In the genomic region with DNA sequence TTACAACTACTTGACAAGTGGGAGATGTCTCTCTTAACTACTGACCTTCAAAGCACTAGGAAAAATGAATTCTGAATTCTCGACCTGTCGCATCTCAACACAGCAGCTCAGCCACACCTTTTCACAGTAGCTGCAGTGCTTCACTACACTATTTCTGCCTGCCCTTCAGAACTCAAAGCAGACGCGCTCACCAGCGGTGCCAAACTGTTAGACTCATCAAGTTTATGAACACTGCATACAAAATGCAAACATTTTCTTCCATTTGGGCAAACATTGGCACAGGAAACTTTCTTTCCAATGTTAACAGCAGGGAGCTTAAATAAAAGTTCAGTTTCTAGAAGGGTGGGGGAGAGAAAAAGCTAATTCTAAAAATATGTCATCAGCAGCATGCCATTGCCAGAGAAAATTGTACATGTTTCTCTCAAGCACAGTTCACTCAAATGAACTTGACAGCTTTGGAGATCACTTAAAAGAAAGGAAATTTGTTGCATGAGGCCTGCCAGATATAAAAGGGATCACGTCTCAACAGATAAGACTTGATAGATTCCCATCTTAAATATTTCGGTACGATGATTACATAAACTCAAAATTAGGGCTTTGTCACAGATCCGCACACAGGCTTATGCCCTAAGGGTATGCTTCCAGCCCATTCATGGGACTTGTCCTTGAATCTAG, we compare ENCODE assay signal across 1 cellular context.
TF ChIP-seq lines count a peak whose summit lies in the region.

No MANE protein-coding gene starts in this region.

TF ChIP-seq in HEK293, 187 proteins besides CTCF, POLR2A, EP300 and RAD21 (continued from another document and continues in another):
- TF ChIP-seq, protein P1, sequence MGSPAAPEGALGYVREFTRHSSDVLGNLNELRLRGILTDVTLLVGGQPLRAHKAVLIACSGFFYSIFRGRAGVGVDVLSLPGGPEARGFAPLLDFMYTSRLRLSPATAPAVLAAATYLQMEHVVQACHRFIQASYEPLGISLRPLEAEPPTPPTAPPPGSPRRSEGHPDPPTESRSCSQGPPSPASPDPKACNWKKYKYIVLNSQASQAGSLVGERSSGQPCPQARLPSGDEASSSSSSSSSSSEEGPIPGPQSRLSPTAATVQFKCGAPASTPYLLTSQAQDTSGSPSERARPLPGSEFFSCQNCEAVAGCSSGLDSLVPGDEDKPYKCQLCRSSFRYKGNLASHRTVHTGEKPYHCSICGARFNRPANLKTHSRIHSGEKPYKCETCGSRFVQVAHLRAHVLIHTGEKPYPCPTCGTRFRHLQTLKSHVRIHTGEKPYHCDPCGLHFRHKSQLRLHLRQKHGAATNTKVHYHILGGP (tag by site-specific recombination; IDR thresholded peaks at IDR 0.05): no peak
- TF ChIP-seq, protein P2, sequence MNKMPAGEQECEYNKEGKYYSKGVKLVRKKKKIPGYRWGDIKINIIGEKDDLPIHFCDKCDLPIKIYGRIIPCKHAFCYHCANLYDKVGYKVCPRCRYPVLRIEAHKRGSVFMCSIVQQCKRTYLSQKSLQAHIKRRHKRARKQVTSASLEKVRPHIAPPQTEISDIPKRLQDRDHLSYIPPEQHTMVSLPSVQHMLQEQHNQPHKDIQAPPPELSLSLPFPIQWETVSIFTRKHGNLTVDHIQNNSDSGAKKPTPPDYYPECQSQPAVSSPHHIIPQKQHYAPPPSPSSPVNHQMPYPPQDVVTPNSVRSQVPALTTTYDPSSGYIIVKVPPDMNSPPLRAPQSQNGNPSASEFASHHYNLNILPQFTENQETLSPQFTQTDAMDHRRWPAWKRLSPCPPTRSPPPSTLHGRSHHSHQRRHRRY (tag by site-specific recombination; IDR thresholded peaks at IDR 0.05): no peak
- TF ChIP-seq, protein P3, sequence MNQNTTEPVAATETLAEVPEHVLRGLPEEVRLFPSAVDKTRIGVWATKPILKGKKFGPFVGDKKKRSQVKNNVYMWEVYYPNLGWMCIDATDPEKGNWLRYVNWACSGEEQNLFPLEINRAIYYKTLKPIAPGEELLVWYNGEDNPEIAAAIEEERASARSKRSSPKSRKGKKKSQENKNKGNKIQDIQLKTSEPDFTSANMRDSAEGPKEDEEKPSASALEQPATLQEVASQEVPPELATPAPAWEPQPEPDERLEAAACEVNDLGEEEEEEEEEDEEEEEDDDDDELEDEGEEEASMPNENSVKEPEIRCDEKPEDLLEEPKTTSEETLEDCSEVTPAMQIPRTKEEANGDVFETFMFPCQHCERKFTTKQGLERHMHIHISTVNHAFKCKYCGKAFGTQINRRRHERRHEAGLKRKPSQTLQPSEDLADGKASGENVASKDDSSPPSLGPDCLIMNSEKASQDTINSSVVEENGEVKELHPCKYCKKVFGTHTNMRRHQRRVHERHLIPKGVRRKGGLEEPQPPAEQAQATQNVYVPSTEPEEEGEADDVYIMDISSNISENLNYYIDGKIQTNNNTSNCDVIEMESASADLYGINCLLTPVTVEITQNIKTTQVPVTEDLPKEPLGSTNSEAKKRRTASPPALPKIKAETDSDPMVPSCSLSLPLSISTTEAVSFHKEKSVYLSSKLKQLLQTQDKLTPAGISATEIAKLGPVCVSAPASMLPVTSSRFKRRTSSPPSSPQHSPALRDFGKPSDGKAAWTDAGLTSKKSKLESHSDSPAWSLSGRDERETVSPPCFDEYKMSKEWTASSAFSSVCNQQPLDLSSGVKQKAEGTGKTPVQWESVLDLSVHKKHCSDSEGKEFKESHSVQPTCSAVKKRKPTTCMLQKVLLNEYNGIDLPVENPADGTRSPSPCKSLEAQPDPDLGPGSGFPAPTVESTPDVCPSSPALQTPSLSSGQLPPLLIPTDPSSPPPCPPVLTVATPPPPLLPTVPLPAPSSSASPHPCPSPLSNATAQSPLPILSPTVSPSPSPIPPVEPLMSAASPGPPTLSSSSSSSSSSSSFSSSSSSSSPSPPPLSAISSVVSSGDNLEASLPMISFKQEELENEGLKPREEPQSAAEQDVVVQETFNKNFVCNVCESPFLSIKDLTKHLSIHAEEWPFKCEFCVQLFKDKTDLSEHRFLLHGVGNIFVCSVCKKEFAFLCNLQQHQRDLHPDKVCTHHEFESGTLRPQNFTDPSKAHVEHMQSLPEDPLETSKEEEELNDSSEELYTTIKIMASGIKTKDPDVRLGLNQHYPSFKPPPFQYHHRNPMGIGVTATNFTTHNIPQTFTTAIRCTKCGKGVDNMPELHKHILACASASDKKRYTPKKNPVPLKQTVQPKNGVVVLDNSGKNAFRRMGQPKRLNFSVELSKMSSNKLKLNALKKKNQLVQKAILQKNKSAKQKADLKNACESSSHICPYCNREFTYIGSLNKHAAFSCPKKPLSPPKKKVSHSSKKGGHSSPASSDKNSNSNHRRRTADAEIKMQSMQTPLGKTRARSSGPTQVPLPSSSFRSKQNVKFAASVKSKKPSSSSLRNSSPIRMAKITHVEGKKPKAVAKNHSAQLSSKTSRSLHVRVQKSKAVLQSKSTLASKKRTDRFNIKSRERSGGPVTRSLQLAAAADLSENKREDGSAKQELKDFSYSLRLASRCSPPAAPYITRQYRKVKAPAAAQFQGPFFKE (tag by site-specific recombination; IDR thresholded peaks at IDR 0.05; ENCODE audit: borderline replicate concordance): no peak
- no peak for TF ChIP-seq ZNF530 (tag by site-specific recombination; IDR thresholded peaks at IDR 0.05; ENCODE audit: low read depth)
- TF ChIP-seq, protein P4, sequence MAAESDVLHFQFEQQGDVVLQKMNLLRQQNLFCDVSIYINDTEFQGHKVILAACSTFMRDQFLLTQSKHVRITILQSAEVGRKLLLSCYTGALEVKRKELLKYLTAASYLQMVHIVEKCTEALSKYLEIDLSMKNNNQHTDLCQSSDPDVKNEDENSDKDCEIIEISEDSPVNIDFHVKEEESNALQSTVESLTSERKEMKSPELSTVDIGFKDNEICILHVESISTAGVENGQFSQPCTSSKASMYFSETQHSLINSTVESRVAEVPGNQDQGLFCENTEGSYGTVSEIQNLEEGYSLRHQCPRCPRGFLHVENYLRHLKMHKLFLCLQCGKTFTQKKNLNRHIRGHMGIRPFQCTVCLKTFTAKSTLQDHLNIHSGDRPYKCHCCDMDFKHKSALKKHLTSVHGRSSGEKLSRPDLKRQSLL (tag by site-specific recombination; IDR thresholded peaks at IDR 0.05): no peak
- TF ChIP-seq, protein P5, sequence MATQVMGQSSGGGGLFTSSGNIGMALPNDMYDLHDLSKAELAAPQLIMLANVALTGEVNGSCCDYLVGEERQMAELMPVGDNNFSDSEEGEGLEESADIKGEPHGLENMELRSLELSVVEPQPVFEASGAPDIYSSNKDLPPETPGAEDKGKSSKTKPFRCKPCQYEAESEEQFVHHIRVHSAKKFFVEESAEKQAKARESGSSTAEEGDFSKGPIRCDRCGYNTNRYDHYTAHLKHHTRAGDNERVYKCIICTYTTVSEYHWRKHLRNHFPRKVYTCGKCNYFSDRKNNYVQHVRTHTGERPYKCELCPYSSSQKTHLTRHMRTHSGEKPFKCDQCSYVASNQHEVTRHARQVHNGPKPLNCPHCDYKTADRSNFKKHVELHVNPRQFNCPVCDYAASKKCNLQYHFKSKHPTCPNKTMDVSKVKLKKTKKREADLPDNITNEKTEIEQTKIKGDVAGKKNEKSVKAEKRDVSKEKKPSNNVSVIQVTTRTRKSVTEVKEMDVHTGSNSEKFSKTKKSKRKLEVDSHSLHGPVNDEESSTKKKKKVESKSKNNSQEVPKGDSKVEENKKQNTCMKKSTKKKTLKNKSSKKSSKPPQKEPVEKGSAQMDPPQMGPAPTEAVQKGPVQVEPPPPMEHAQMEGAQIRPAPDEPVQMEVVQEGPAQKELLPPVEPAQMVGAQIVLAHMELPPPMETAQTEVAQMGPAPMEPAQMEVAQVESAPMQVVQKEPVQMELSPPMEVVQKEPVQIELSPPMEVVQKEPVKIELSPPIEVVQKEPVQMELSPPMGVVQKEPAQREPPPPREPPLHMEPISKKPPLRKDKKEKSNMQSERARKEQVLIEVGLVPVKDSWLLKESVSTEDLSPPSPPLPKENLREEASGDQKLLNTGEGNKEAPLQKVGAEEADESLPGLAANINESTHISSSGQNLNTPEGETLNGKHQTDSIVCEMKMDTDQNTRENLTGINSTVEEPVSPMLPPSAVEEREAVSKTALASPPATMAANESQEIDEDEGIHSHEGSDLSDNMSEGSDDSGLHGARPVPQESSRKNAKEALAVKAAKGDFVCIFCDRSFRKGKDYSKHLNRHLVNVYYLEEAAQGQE (tag by site-specific recombination; IDR thresholded peaks at IDR 0.05): no peak
- TF ChIP-seq ZNF211 (tag by site-specific recombination; IDR thresholded peaks at IDR 0.05; ENCODE audit: low read depth): no peak
- no peak for TF ChIP-seq GLI4 (tag by site-specific recombination; IDR thresholded peaks at IDR 0.05)
- TF ChIP-seq, protein P6, sequence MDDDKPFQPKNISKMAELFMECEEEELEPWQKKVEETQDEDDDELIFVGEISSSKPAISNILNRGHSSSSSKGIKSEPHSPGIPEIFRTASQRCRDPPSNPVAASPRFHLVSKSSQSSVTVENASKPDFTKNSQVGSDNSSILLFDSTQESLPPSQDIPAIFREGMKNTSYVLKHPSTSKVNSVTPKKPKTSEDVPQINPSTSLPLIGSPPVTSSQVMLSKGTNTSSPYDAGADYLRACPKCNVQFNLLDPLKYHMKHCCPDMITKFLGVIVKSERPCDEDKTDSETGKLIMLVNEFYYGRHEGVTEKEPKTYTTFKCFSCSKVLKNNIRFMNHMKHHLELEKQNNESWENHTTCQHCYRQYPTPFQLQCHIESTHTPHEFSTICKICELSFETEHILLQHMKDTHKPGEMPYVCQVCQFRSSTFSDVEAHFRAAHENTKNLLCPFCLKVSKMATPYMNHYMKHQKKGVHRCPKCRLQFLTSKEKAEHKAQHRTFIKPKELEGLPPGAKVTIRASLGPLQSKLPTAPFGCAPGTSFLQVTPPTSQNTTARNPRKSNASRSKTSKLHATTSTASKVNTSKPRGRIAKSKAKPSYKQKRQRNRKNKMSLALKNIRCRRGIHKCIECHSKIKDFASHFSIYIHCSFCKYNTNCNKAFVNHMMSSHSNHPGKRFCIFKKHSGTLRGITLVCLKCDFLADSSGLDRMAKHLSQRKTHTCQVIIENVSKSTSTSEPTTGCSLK (tag by site-specific recombination; IDR thresholded peaks at IDR 0.05): no peak
- TF ChIP-seq YY2 (tag by site-specific recombination; IDR thresholded peaks at IDR 0.05): no peak
- TF ChIP-seq ZNF510 (tag by site-specific recombination; IDR thresholded peaks at IDR 0.05; ENCODE audit: insufficient replicate concordance): no peak
- TF ChIP-seq, protein P7, sequence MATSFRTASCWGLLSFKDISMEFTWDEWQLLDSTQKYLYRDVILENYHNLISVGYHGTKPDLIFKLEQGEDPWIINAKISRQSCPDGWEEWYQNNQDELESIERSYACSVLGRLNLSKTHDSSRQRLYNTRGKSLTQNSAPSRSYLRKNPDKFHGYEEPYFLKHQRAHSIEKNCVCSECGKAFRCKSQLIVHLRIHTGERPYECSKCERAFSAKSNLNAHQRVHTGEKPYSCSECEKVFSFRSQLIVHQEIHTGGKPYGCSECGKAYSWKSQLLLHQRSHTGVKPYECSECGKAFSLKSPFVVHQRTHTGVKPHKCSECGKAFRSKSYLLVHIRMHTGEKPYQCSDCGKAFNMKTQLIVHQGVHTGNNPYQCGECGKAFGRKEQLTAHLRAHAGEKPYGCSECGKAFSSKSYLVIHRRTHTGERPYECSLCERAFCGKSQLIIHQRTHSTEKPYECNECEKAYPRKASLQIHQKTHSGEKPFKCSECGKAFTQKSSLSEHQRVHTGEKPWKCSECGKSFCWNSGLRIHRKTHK (tag by site-specific recombination; IDR thresholded peaks at IDR 0.05): no peak
- no peak for TF ChIP-seq HOXD13 (CRISPR knock-in tag; IDR thresholded peaks at IDR 0.05; ENCODE audit: borderline replicate concordance)
- TF ChIP-seq ZFP37 (tag by site-specific recombination; IDR thresholded peaks at IDR 0.05): no peak
- TF ChIP-seq ZNF121 (tag by site-specific recombination; IDR thresholded peaks at IDR 0.05): no peak
- TF ChIP-seq ZNF394 (tag by site-specific recombination; IDR thresholded peaks at IDR 0.05; ENCODE audit: borderline replicate concordance): no peak
- TF ChIP-seq ZNF670 (tag by site-specific recombination; IDR thresholded peaks at IDR 0.05; ENCODE audit: low read depth): no peak
- TF ChIP-seq, protein P8, sequence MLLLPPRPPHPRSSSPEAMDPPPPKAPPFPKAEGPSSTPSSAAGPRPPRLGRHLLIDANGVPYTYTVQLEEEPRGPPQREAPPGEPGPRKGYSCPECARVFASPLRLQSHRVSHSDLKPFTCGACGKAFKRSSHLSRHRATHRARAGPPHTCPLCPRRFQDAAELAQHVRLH (tag by site-specific recombination; IDR thresholded peaks at IDR 0.05): no peak
- TF ChIP-seq, protein P9, sequence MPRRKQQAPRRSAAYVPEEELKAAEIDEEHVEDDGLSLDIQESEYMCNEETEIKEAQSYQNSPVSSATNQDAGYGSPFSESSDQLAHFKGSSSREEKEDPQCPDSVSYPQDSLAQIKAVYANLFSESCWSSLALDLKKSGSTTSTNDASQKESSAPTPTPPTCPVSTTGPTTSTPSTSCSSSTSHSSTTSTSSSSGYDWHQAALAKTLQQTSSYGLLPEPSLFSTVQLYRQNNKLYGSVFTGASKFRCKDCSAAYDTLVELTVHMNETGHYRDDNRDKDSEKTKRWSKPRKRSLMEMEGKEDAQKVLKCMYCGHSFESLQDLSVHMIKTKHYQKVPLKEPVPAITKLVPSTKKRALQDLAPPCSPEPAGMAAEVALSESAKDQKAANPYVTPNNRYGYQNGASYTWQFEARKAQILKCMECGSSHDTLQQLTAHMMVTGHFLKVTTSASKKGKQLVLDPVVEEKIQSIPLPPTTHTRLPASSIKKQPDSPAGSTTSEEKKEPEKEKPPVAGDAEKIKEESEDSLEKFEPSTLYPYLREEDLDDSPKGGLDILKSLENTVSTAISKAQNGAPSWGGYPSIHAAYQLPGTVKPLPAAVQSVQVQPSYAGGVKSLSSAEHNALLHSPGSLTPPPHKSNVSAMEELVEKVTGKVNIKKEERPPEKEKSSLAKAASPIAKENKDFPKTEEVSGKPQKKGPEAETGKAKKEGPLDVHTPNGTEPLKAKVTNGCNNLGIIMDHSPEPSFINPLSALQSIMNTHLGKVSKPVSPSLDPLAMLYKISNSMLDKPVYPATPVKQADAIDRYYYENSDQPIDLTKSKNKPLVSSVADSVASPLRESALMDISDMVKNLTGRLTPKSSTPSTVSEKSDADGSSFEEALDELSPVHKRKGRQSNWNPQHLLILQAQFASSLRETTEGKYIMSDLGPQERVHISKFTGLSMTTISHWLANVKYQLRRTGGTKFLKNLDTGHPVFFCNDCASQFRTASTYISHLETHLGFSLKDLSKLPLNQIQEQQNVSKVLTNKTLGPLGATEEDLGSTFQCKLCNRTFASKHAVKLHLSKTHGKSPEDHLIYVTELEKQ (tag by site-specific recombination; IDR thresholded peaks at IDR 0.05; ENCODE audit: borderline replicate concordance): no peak
- 0 out of 2 replicates have a peak, but pooled peaks have one; percentile 17 for TF ChIP-seq FEZF1 (tag by site-specific recombination; IDR thresholded peaks at IDR 0.05)
- no peak for TF ChIP-seq ZNF555 (tag by site-specific recombination; conservative IDR thresholded peaks at IDR 0.05)
- TF ChIP-seq ZEB2 (tag by site-specific recombination; IDR thresholded peaks at IDR 0.05): peak; percentile 65; the same call in 1 of the 2 replicates
- TF ChIP-seq ZNF132 (tag by site-specific recombination; IDR thresholded peaks at IDR 0.05; ENCODE audit: borderline replicate concordance): no peak
- no peak; the same call in 1 of the 2 replicates for TF ChIP-seq SCRT1 (tag by site-specific recombination; IDR thresholded peaks at IDR 0.05; ENCODE audit: borderline replicate concordance)
- TF ChIP-seq ZNF621 (tag by site-specific recombination; IDR thresholded peaks at IDR 0.05): no peak
- peak; percentile 86 for TF ChIP-seq SCRT2 (tag by site-specific recombination; IDR thresholded peaks at IDR 0.05)
- TF ChIP-seq ZNF792 (tag by site-specific recombination; IDR thresholded peaks at IDR 0.05): peak; percentile 75; the same call in 1 of the 2 replicates
- TF ChIP-seq ZFP3 (tag by site-specific recombination; IDR thresholded peaks at IDR 0.05; ENCODE audit: low read depth): no peak
- no peak for TF ChIP-seq ZSCAN30 (tag by site-specific recombination; IDR thresholded peaks at IDR 0.05)
